Comparison of ENCODE assay signal across 8 cellular contexts in genomic region chr2:102356381-102356712, GRCh38. TPM values are rescaled to one million over a fixed set of nuclear protein-coding genes. Genes with fewer than 3 reads are reported as not detected.
A peak's percentile ranks its signal among the peaks of the same experiment; 100 is the strongest.
DNase-seq lines count a peak whose midpoint lies in the region; ATAC-seq, FAIRE-seq and TF ChIP-seq lines count a peak whose summit lies in the region.

No MANE protein-coding gene starts in this region.

- TF ChIP-seq CTCF in keratinocyte (optimal IDR thresholded peaks at IDR 0.05 in 1 of 3, IDR thresholded peaks at IDR 0.05 in 1 of 3, conservative IDR thresholded peaks at IDR 0.05 in 1 of 3; ENCODE audit: extremely low read depth in 1 of 3, insufficient read depth in 2 of 3, low read length in 3 of 3): no peak
- no peak for TF ChIP-seq CTCF in transverse colon (IDR thresholded peaks at IDR 0.05)

- peaks cover 11% of the 10 kb centered on the region for H3K36me3 Mint-ChIP-seq in activated naive CD4-positive, alpha-beta T cell treated with anti-CD3 and anti-CD28 coated beads for 36 hours (ENCODE audit: low read depth)
- H3K36me3 Mint-ChIP-seq in activated CD8-positive, alpha-beta T cell treated with anti-CD3 and anti-CD28 coated beads, Interleukin-2, amount 10 ng/mL, durations not matched to agents 7 days and 5 days (ENCODE audit: low read depth): peaks cover 43% of the 10 kb centered on the region

- H3K27ac ChIP-seq in keratinocyte (ENCODE audit: control insufficient read depth, insufficient read depth, low read length) (peak overlapping the region; percentile 69), transverse colon (peak overlapping the region; percentile 64 to 82 (median 74))

- intact Hi-C loops in activated naive CD4-positive, alpha-beta T cell treated with anti-CD3 and anti-CD28 coated beads for 36 hours (cut with micrococcal nuclease): loop anchor here (1.0 to 5.0 kb wide), 5 partner anchors 11 to 474 kb away; no protein-coding TSS in a partner anchor
- intact Hi-C loops in transverse colon (cut with DNase I; ENCODE audit: low total_unique reads): loop anchor here (10.0 kb wide), 1 partner anchor 332 kb away; no protein-coding TSS in a partner anchor

- TF ChIP-seq POLR2A in transverse colon (IDR thresholded peaks at IDR 0.05): no peak

- DNase-seq in activated naive CD4-positive, alpha-beta T cell treated with anti-CD3 and anti-CD28 coated beads for 36 hours: no peak
- no peak for DNase-seq in activated naive CD4-positive, alpha-beta T cell treated with Interleukin-2 at 50 U/mL for 16 hours
- DNase-seq in activated CD8-positive, alpha-beta T cell treated with anti-CD3 and anti-CD28 coated beads, Interleukin-2, amount 10 ng/mL, durations not matched to agents 7 days and 5 days: no peak
- no peak for DNase-seq in keratinocyte (ENCODE audit: low read depth, low spot score)
- DNase-seq in transverse colon: no peak
- DNase-seq in NCI-H69 (lab: John Stamatoyannopoulos, UW): no peak
- DNase-seq in epidermal melanocyte (ENCODE audit: insufficient read length, low spot score): no peak
- DNase-seq in NOMO-1 treated with DMSO at 0.1 percent for 48 hours (lab: John Stamatoyannopoulos, UW; ENCODE audit: unreplicated experiment): no peak

- no peak for TF ChIP-seq EP300 in transverse colon (IDR thresholded peaks at IDR 0.05; ENCODE audit: low read depth)

- no peaks in the 10 kb centered on the region for H3K79me2 ChIP-seq in keratinocyte (ENCODE audit: control insufficient read depth, insufficient read depth, low read length)

- H4K20me1 ChIP-seq in keratinocyte (ENCODE audit: control insufficient read depth, extremely low read depth, insufficient read depth, low read length): no peaks in the 10 kb centered on the region

- peak overlapping the region; percentile 91 for H3K4me2 ChIP-seq in keratinocyte (ENCODE audit: control insufficient read depth, extremely low read depth, insufficient read depth, low read depth, low read length)

- CTCF ChIA-PET in activated naive CD4-positive, alpha-beta T cell treated with anti-CD3 and anti-CD28 coated beads for 36 hours (lab: Charles Lee): interaction anchor here (0.7 to 4.9 kb wide), 22 partner anchors 8 to 1086 kb away, joined by 3 to 49 read pairs (median 4); no protein-coding TSS in a partner anchor
- CTCF ChIA-PET in activated CD8-positive, alpha-beta T cell treated with anti-CD3 and anti-CD28 coated beads, Interleukin-2, amount 10 ng/mL, durations not matched to agents 7 days and 5 days (lab: Charles Lee): interaction anchor here (0.6 to 4.9 kb wide), 30 partner anchors 11 to 473 kb away, joined by 3 to 54 read pairs (median 4); no protein-coding TSS in a partner anchor

- in situ Hi-C loops in transverse colon (cut with MboI; ENCODE audit: low pct_ligation_motif_present in 1 of 4, low pct_unique_long_range_greater_than_20kb in 1 of 4, low sequenced_read_pairs in 3 of 4): loop anchor here in 3 of 4 donors (10.0 to 25.0 kb wide), 3 partner anchors 102 to 344 kb away; no protein-coding TSS in a partner anchor

- ATAC-seq in activated CD8-positive, alpha-beta T cell treated with anti-CD3 and anti-CD28 coated beads, Interleukin-2, amount 10 ng/mL, durations not matched to agents 7 days and 5 days: no peak

- peak overlapping the region; percentile 99 for H3K4me3 Mint-ChIP-seq in activated naive CD4-positive, alpha-beta T cell treated with anti-CD3 and anti-CD28 coated beads for 36 hours
- H3K4me3 Mint-ChIP-seq in activated CD8-positive, alpha-beta T cell treated with anti-CD3 and anti-CD28 coated beads, Interleukin-2, amount 10 ng/mL, durations not matched to agents 7 days and 5 days: peak overlapping the region; percentile 100

- H2AFZ ChIP-seq in keratinocyte (ENCODE audit: control insufficient read depth, low read length): peak overlapping the region; percentile 91

- WGBS in transverse colon (ENCODE audit: low coverage in 1 of 2), 2 donors: 18 to 32% methylated on average over 2 to 7 of the region's 7 CpGs

- H3K36me3 ChIP-seq in keratinocyte (ENCODE audit: control insufficient read depth in 2 of 2, extremely low read depth in 1 of 2, insufficient read depth in 2 of 2, low read length in 2 of 2) (no peaks in the 10 kb centered on the region), transverse colon (no peaks in the 10 kb centered on the region)

- FAIRE-seq in keratinocyte (lab: Jason Lieb, UNC): no peak

- H3K4me1 ChIP-seq in keratinocyte (ENCODE audit: control insufficient read depth, extremely low read depth, insufficient read depth, low read length): peaks cover 14% of the 10 kb centered on the region
- peaks cover 0 to 14% (median 2%) of the 10 kb centered on the region in 4 donors for H3K4me1 ChIP-seq in transverse colon

- H3K4me1 Mint-ChIP-seq in activated naive CD4-positive, alpha-beta T cell treated with anti-CD3 and anti-CD28 coated beads for 36 hours (ENCODE audit: low read depth): peaks cover 50% of the 10 kb centered on the region
- peaks cover 58% of the 10 kb centered on the region for H3K4me1 Mint-ChIP-seq in activated CD8-positive, alpha-beta T cell treated with anti-CD3 and anti-CD28 coated beads, Interleukin-2, amount 10 ng/mL, durations not matched to agents 7 days and 5 days (ENCODE audit: low read depth)

- dilution Hi-C loops in keratinocyte (cut with MboI; ENCODE audit: extremely low pct_ligation_motif_present, low sequenced_read_pairs): no loop called here

- peak overlapping the region; percentile 87 for H3K9ac ChIP-seq in keratinocyte (ENCODE audit: control insufficient read depth, extremely low read depth, insufficient read depth, low read length)

- H3K27me3 ChIP-seq in keratinocyte (ENCODE audit: control insufficient read depth, extremely low read depth, insufficient read depth, low read length): no peaks in the 10 kb centered on the region
- H3K27me3 ChIP-seq in transverse colon: no peaks in the 10 kb centered on the region

- no peaks in the 10 kb centered on the region for H3K9me3 ChIP-seq in keratinocyte (ENCODE audit: control insufficient read depth, low read depth, low read length)
- no peaks in the 10 kb centered on the region for H3K9me3 ChIP-seq in transverse colon

- H3K9me3 Mint-ChIP-seq in activated naive CD4-positive, alpha-beta T cell treated with anti-CD3 and anti-CD28 coated beads for 36 hours: no peaks in the 10 kb centered on the region
- no peaks in the 10 kb centered on the region for H3K9me3 Mint-ChIP-seq in activated CD8-positive, alpha-beta T cell treated with anti-CD3 and anti-CD28 coated beads, Interleukin-2, amount 10 ng/mL, durations not matched to agents 7 days and 5 days (ENCODE audit: insufficient read depth)

- no peaks in the 10 kb centered on the region for H3K27me3 Mint-ChIP-seq in activated naive CD4-positive, alpha-beta T cell treated with anti-CD3 and anti-CD28 coated beads for 36 hours (ENCODE audit: low read depth)
- H3K27me3 Mint-ChIP-seq in activated CD8-positive, alpha-beta T cell treated with anti-CD3 and anti-CD28 coated beads, Interleukin-2, amount 10 ng/mL, durations not matched to agents 7 days and 5 days (ENCODE audit: low read depth): no peaks in the 10 kb centered on the region

- POLR2A ChIA-PET in activated CD8-positive, alpha-beta T cell treated with anti-CD3 and anti-CD28 coated beads, Interleukin-2, amount 10 ng/mL, durations not matched to agents 7 days and 5 days (lab: Charles Lee): interaction anchor here (0.6 to 1.0 kb wide), 2 partner anchors 87 to 99 kb away, joined by 3 to 5 read pairs; no protein-coding TSS in a partner anchor

- peak overlapping the region; percentile 96 for H3K27ac Mint-ChIP-seq in activated naive CD4-positive, alpha-beta T cell treated with anti-CD3 and anti-CD28 coated beads for 36 hours
- H3K27ac Mint-ChIP-seq in activated CD8-positive, alpha-beta T cell treated with anti-CD3 and anti-CD28 coated beads, Interleukin-2, amount 10 ng/mL, durations not matched to agents 7 days and 5 days: peak overlapping the region; percentile 96

- no peaks in the 10 kb centered on the region for H3K9me1 ChIP-seq in keratinocyte (ENCODE audit: control insufficient read depth, extremely low read depth, insufficient read depth, low read length)

- H3K4me3 ChIP-seq in keratinocyte (ENCODE audit: control insufficient read depth in 2 of 3, extremely low read depth in 1 of 3, insufficient read depth in 2 of 3, low read depth in 1 of 3, low read length in 3 of 3) (peak overlapping the region; percentile 66 to 80 (median 79)), transverse colon (peak overlapping the region; percentile 40 to 89 (median 72))

RNA-seq across cellular contexts. Expression of gene IL18R1, which starts 0.8 kb away (rescaled TPM):
- total RNA-seq in activated naive CD4-positive, alpha-beta T cell treated with anti-CD3 and anti-CD28 coated beads for 36 hours: 10 to 100 TPM; 17.1 to 18.4 TPM
- total RNA-seq in activated CD8-positive, alpha-beta T cell treated with anti-CD3 and anti-CD28 coated beads, Interleukin-2, amount 10 ng/mL, durations not matched to agents 7 days and 5 days: 10 to 100 TPM; 50.2 to 53.1 TPM
- polyA plus RNA-seq in keratinocyte: 1.5 to 1.7 TPM (median 1.6 TPM) in 3 replicates
- polyA plus RNA-seq in keratinocyte (2011; ENCODE audit: low read depth): 2.3 TPM
- polyA plus RNA-seq in keratinocyte (2011; cell fraction: cytosol; rRNA removed): 0.52 and 1.2 TPM in 2 replicates
- 2.5 and 3.5 TPM in 2 replicates for polyA plus RNA-seq in keratinocyte (2011; cell fraction: nucleus; rRNA removed)
- polyA plus RNA-seq in keratinocyte (2012; ENCODE audit: low replicate concordance): 1.2 and 1.9 TPM in 2 replicates
- polyA minus RNA-seq in keratinocyte: 0.61 to 1.7 TPM (median 1.5 TPM) in 3 replicates
- not detected for polyA minus RNA-seq in keratinocyte (2011; cell fraction: cytosol; rRNA and poly(A)+ RNA removed)
- 2.9 and 3.3 TPM in 2 replicates for polyA minus RNA-seq in keratinocyte (2011; cell fraction: nucleus; rRNA and poly(A)+ RNA removed)
- 1 to 10 TPM in 3 of 4 donors, under 1 TPM in 1; 0.75 to 6.0 (median 2.8) TPM for total RNA-seq in transverse colon

RNA-seq across cellular contexts. Expression of gene IL1RL1, which starts 45.0 kb away (rescaled TPM):
- under 1 TPM; 0.22 to 0.43 TPM for total RNA-seq in activated naive CD4-positive, alpha-beta T cell treated with anti-CD3 and anti-CD28 coated beads for 36 hours
- under 1 TPM; 0.13 to 0.21 TPM for total RNA-seq in activated CD8-positive, alpha-beta T cell treated with anti-CD3 and anti-CD28 coated beads, Interleukin-2, amount 10 ng/mL, durations not matched to agents 7 days and 5 days
- 0.22 to 1.3 TPM (median 0.93 TPM) in 3 replicates for polyA plus RNA-seq in keratinocyte
- polyA plus RNA-seq in keratinocyte (2011; ENCODE audit: low read depth): 14.1 TPM
- polyA plus RNA-seq in keratinocyte (2011; cell fraction: cytosol; rRNA removed): 0.10 and 0.45 TPM in 2 replicates
- polyA plus RNA-seq in keratinocyte (2011; cell fraction: nucleus; rRNA removed): 5.2 and 6.2 TPM in 2 replicates
- 0.23 and 11.7 TPM in 2 replicates for polyA plus RNA-seq in keratinocyte (2012; ENCODE audit: low replicate concordance)
- polyA minus RNA-seq in keratinocyte: 2.6 to 3.2 TPM in 2 of 3 replicates, not detected in the other
- not detected for polyA minus RNA-seq in keratinocyte (2011; cell fraction: cytosol; rRNA and poly(A)+ RNA removed)
- 3.9 and 5.5 TPM in 2 replicates for polyA minus RNA-seq in keratinocyte (2011; cell fraction: nucleus; rRNA and poly(A)+ RNA removed)
- 10 to 100 TPM in 2 of 4 donors, 1 to 10 TPM in 1, under 1 TPM in 1; 0.40 to 57.2 (median 11.7) TPM for total RNA-seq in transverse colon
